ENCODE assay signal across 22 cellular contexts in the genomic region with DNA sequence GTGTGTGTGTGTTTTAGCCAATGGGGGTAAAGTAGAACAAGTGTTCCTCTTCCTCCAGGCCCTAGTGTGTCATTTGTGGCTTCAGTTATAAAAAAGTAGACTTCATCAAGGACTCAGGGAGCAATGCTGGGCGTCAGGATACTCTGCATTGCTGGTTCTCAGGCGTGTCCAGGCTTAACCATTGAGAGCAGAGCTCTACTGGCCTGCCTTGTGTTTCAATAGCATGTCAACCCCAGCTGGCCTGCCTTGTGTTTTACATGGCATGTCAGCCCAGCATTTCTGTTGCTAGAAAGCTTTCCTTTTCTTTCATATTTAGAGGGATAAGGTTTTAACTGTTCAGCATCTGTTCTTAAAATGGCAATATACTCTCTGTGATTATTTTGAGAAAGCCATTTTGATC.
A peak's percentile ranks its signal among the peaks of the same experiment; 100 is the strongest.
DNase-seq lines count a peak whose midpoint lies in the region; ATAC-seq, FAIRE-seq and TF ChIP-seq lines count a peak whose summit lies in the region.
"Had no signal": no experiment of that assay in that cellular context is flagged by ENCODE, and none has a peak within 500 bp of the region (broad histone marks: within the 10 kb centered on the region; RNA-seq: fewer than 3 reads in every experiment).

No MANE protein-coding gene starts in this region.

- H3K36me3 Mint-ChIP-seq in glutamatergic neuron (ENCODE audit: unreplicated experiment), result no peaks in the 10 kb centered on the region
- no peaks in the 10 kb centered on the region for H3K36me3 Mint-ChIP-seq in type B pancreatic cell
- H3K36me3 Mint-ChIP-seq in activated T-cell treated with anti-CD3 and anti-CD28 coated beads, Interleukin-2, amount 50 U/mL, for 4 hours (ENCODE audit: insufficient read depth), result no peaks in the 10 kb centered on the region
- H3K36me3 Mint-ChIP-seq: CD4-positive, CD25-positive, alpha-beta regulatory T cell; CD8-positive, alpha-beta T cell had no signal

- H4K20me1 ChIP-seq in MM.1S (ENCODE audit: insufficient read depth, low read length), result no peaks in the 10 kb centered on the region
- H4K20me1 ChIP-seq: BLaER1 had no signal

- ATAC-seq in activated T-cell treated with anti-CD3 and anti-CD28 coated beads, Interleukin-2, amount 50 U/mL, for 4 hours, result no peak
- ATAC-seq: CD8-positive, alpha-beta T cell; GM12878; GM23338 had no signal

- H3K36me3 ChIP-seq in MM.1S (replicated peaks; ENCODE audit: insufficient read depth, low read length) (no peaks in the 10 kb centered on the region), brain microvascular endothelial cell (replicated peaks) (no peaks in the 10 kb centered on the region), small intestine (ENCODE audit: control insufficient read depth in 2 of 2, insufficient read depth in 2 of 2, low read length in 2 of 2) (no peaks in the 10 kb centered on the region)
- H3K36me3 ChIP-seq: BLaER1, HAP-1 had no signal

- no peaks in the 10 kb centered on the region for H3F3A ChIP-seq in MM.1S (ENCODE audit: insufficient read depth, low read length)

- H3K4me3 Mint-ChIP-seq in glutamatergic neuron (ENCODE audit: unreplicated experiment), result no peak overlapping the region
- H3K4me3 Mint-ChIP-seq in type B pancreatic cell, result no peak overlapping the region
- H3K4me3 Mint-ChIP-seq in activated T-cell treated with anti-CD3 and anti-CD28 coated beads, Interleukin-2, amount 50 U/mL, for 4 hours, result no peak overlapping the region
- H3K4me3 Mint-ChIP-seq: CD4-positive, CD25-positive, alpha-beta regulatory T cell; CD8-positive, alpha-beta T cell; GM23338; HFFc6 had no signal

- FAIRE-seq in small intestine (lab: Jason Lieb, UNC), result no peak
- FAIRE-seq: GM12878, GM19239, H54 had no signal

- no peak for DNase-seq in MM.1S
- peak; percentile 57 for DNase-seq in SK-N-DZ (ENCODE audit: low spot score)
- no peak for DNase-seq in glutamatergic neuron
- DNase-seq in type B pancreatic cell (ENCODE audit: extremely low spot score, unreplicated experiment), result no peak
- no peak for DNase-seq in brain microvascular endothelial cell
- DNase-seq in small intestine, result no peak
- no peak for DNase-seq in activated T-cell treated with anti-CD3 and anti-CD28 coated beads, Interleukin-2, amount 50 U/mL, for 4 hours
- DNase-seq: Caco-2; CD4-positive, CD25-positive, alpha-beta regulatory T cell; CD8-positive, alpha-beta T cell; DMS153; DMS79; EL; GDM1; HFFc6 had no signal

- H3K27me3 Mint-ChIP-seq in glutamatergic neuron (ENCODE audit: unreplicated experiment), result peaks cover 6% of the 10 kb centered on the region
- H3K27me3 Mint-ChIP-seq in type B pancreatic cell, result peaks cover 8% of the 10 kb centered on the region
- H3K27me3 Mint-ChIP-seq in activated T-cell treated with anti-CD3 and anti-CD28 coated beads, Interleukin-2, amount 50 U/mL, for 4 hours (ENCODE audit: low read depth), result no peaks in the 10 kb centered on the region
- H3K27me3 Mint-ChIP-seq: CD4-positive, CD25-positive, alpha-beta regulatory T cell had no signal

- peaks cover 69% of the 10 kb centered on the region for H3K4me1 Mint-ChIP-seq in glutamatergic neuron (ENCODE audit: low read depth, unreplicated experiment)
- peaks cover 13% of the 10 kb centered on the region for H3K4me1 Mint-ChIP-seq in type B pancreatic cell (ENCODE audit: unreplicated experiment)
- no peaks in the 10 kb centered on the region for H3K4me1 Mint-ChIP-seq in activated T-cell treated with anti-CD3 and anti-CD28 coated beads, Interleukin-2, amount 50 U/mL, for 4 hours (ENCODE audit: low read depth)
- H3K4me1 Mint-ChIP-seq: CD4-positive, CD25-positive, alpha-beta regulatory T cell; GM23338 had no signal

- H3K9me3 ChIP-seq in MM.1S (replicated peaks; ENCODE audit: insufficient read depth, low read length) (no peaks in the 10 kb centered on the region), small intestine (ENCODE audit: control insufficient read depth, low read depth) (no peaks in the 10 kb centered on the region)
- H3K9me3 ChIP-seq: BLaER1, Caco-2, HAP-1 had no signal

- H3K4me3 ChIP-seq in MM.1S (ENCODE audit: low read length), result no peak overlapping the region
- no peak overlapping the region for H3K4me3 ChIP-seq in brain microvascular endothelial cell (ENCODE audit: low read depth, low read length)
- no peak overlapping the region for H3K4me3 ChIP-seq in small intestine (ENCODE audit: low read depth in 1 of 2, low read length in 2 of 2)
- H3K4me3 ChIP-seq: BLaER1, GM12878, GM23338, HAP-1 had no signal

- no peaks in the 10 kb centered on the region for H3K79me2 ChIP-seq in MM.1S (ENCODE audit: low read length)

- no peaks in the 10 kb centered on the region for H3K9me2 ChIP-seq in MM.1S (replicated peaks; ENCODE audit: insufficient read depth, low read length)

- H3K27ac ChIP-seq in MM.1S (ENCODE audit: low read length), result no peak overlapping the region
- H3K27ac ChIP-seq in brain microvascular endothelial cell, result no peak overlapping the region
- no peak overlapping the region for H3K27ac ChIP-seq in small intestine (ENCODE audit: low read depth in 1 of 2, low read length in 1 of 2)
- H3K27ac ChIP-seq: BLaER1, C4-2B had no signal

- H3K27me3 ChIP-seq in MM.1S (replicated peaks; ENCODE audit: insufficient read depth, low read length) (no peaks in the 10 kb centered on the region), brain microvascular endothelial cell (replicated peaks) (no peaks in the 10 kb centered on the region), small intestine (ENCODE audit: control insufficient read depth in 2 of 2, insufficient read depth in 2 of 2, low read length in 2 of 2) (no peaks in the 10 kb centered on the region)
- H3K27me3 ChIP-seq: BLaER1 had no signal

- H3K9me3 Mint-ChIP-seq in glutamatergic neuron (ENCODE audit: unreplicated experiment), result peaks cover 8% of the 10 kb centered on the region
- no peaks in the 10 kb centered on the region for H3K9me3 Mint-ChIP-seq in type B pancreatic cell
- no peaks in the 10 kb centered on the region for H3K9me3 Mint-ChIP-seq in activated T-cell treated with anti-CD3 and anti-CD28 coated beads, Interleukin-2, amount 50 U/mL, for 4 hours
- H3K9me3 Mint-ChIP-seq: CD8-positive, alpha-beta T cell; GM23338 had no signal

- 17 to 25% (median 22%) methylated on average over 2 of the region's 2 CpGs for WGBS in small intestine, 3 donors

- H3K4me2 ChIP-seq in MM.1S (ENCODE audit: low read depth, low read length), result no peak overlapping the region
- H3K4me2 ChIP-seq: BLaER1, GM23338 had no signal

- no peak for TF ChIP-seq CTCF in MM.1S (IDR thresholded peaks at IDR 0.05; ENCODE audit: low read length)
- TF ChIP-seq CTCF in glutamatergic neuron (IDR thresholded peaks at IDR 0.05; ENCODE audit: partially characterized antibody, unreplicated experiment), result no peak
- TF ChIP-seq CTCF in type B pancreatic cell (conservative IDR thresholded peaks at IDR 0.05), result no peak
- no peak for TF ChIP-seq CTCF in brain microvascular endothelial cell (IDR thresholded peaks at IDR 0.05; ENCODE audit: low read depth, low read length, missing control alignments)

- in situ Hi-C loops in brain microvascular endothelial cell (cut with HindIII; ENCODE audit: low pct_ligation_motif_present, low sequenced_read_pairs), result no loop called here

- H3K4me1 ChIP-seq in MM.1S (ENCODE audit: low read length) (no peaks in the 10 kb centered on the region), small intestine (ENCODE audit: control insufficient read depth in 2 of 2, insufficient read depth in 1 of 2, low read depth in 1 of 2, low read length in 1 of 2) (no peaks in the 10 kb centered on the region)
- H3K4me1 ChIP-seq: BLaER1, Caco-2 had no signal

- H2AFZ ChIP-seq in MM.1S (ENCODE audit: low read length), result 0 out of 2 replicates have a peak overlapping the region, but pooled peaks have one; percentile 9
- H2AFZ ChIP-seq: GM23338 had no signal

- H3K9ac ChIP-seq in MM.1S (ENCODE audit: low read length), result no peak overlapping the region
- H3K9ac ChIP-seq: BLaER1 had no signal

- peak overlapping the region; percentile 65 for H3K27ac Mint-ChIP-seq in glutamatergic neuron (ENCODE audit: unreplicated experiment)
- peak overlapping the region; percentile 23 for H3K27ac Mint-ChIP-seq in type B pancreatic cell
- H3K27ac Mint-ChIP-seq: CD4-positive, CD25-positive, alpha-beta regulatory T cell; CD8-positive, alpha-beta T cell; GM23338; HFFc6 had no signal
